ENCODE assay signal across 15 cellular contexts in the genomic region with DNA sequence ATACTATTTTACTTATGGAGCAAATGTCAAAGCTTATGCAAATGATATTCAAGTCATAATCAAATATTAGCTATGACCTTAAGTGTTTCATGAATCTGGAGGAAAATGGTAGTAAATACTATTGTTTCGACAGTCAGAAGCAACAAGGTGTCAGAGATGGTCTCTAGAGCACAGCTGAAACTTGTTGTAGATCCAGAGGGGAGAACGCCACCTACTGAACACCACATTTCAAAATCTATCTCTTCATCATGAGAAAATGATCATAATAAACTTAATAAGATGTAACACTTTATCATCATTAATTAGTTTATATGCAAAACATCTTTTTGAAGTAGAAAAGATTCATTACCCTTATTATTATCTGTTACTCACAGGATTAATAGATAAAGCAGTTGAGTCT.
DNase-seq lines count a peak whose midpoint lies in the region; ATAC-seq, FAIRE-seq and TF ChIP-seq lines count a peak whose summit lies in the region.
"Had no signal": no experiment of that assay in that cellular context is flagged by ENCODE, and none has a peak within 500 bp of the region (broad histone marks: within the 10 kb centered on the region; RNA-seq: fewer than 3 reads in every experiment).

No MANE protein-coding gene starts in this region.

- FAIRE-seq in frontal cortex (lab: Jason Lieb, UNC), result no peak

- H3K4me2 ChIP-seq in GM23338, result no peak overlapping the region

- no peaks in the 10 kb centered on the region for H3F3A ChIP-seq in GM23338 (replicated peaks; ENCODE audit: low read depth)

- H3K27ac ChIP-seq in heart left ventricle (no peak overlapping the region), GM23338 (ENCODE audit: low read depth) (no peak overlapping the region)
- H3K27ac ChIP-seq: pancreas had no signal

- H3K4me3 ChIP-seq in heart left ventricle (no peak overlapping the region), GM23338 (no peak overlapping the region)
- H3K4me3 ChIP-seq: pancreas had no signal

- H4K20me1 ChIP-seq in GM23338 (replicated peaks; ENCODE audit: insufficient read depth), result no peaks in the 10 kb centered on the region

- H3K9me3 Mint-ChIP-seq in GM23338 (peaks cover 11% of the 10 kb centered on the region), osteocyte (ENCODE audit: unreplicated experiment) (peaks cover 22% of the 10 kb centered on the region)
- peaks cover 11% of the 10 kb centered on the region for H3K9me3 Mint-ChIP-seq in activated CD4-positive, alpha-beta memory T cell treated with anti-CD3 and anti-CD28 coated beads for 36 hours

- no peak for ATAC-seq in heart left ventricle
- ATAC-seq in Right ventricle myocardium superior (ENCODE audit: poor library complexity), result no peak
- no peak for ATAC-seq in GM23338
- ATAC-seq in HG03039 (IDR thresholded peaks at IDR 0.05; ENCODE audit: unreplicated experiment), result no peak
- ATAC-seq: pancreas; stimulated activated naive B cell treated with anti-CD40 and anti-IgM and Interleukin-4, amounts not matched to agents 10 μg/mL and 1 μg/mL and 100 μg/mL, for 72 hours had no signal

- H3K27ac Mint-ChIP-seq in GM23338, result no peak overlapping the region
- no peak overlapping the region for H3K27ac Mint-ChIP-seq in activated CD4-positive, alpha-beta memory T cell treated with anti-CD3 and anti-CD28 coated beads for 36 hours
- no peak overlapping the region for H3K27ac Mint-ChIP-seq in osteocyte (ENCODE audit: unreplicated experiment)
- H3K27ac Mint-ChIP-seq: memory B cell; stimulated activated naive B cell treated with anti-CD40 and anti-IgM and Interleukin-4, amounts not matched to agents 10 μg/mL and 1 μg/mL and 100 μg/mL, for 72 hours had no signal

- H3K36me3 ChIP-seq in heart left ventricle (no peaks in the 10 kb centered on the region), GM23338 (ENCODE audit: insufficient read depth) (no peaks in the 10 kb centered on the region)
- H3K36me3 ChIP-seq: pancreas had no signal

- no peaks in the 10 kb centered on the region for H3K9me2 ChIP-seq in GM23338 (ENCODE audit: insufficient read depth)

- WGBS in heart left ventricle, 4 donors, result 63 to 71% (median 67%) methylated on average over 2 of the region's 2 CpGs

- H3K27me3 ChIP-seq in heart left ventricle, result peaks cover 0 to 5% (median 0%) of the 10 kb centered on the region in 9 donors
- H3K27me3 ChIP-seq in GM23338 (ENCODE audit: insufficient read depth), result no peaks in the 10 kb centered on the region
- H3K27me3 ChIP-seq: pancreas had no signal

- TF ChIP-seq CTCF in heart left ventricle (IDR thresholded peaks at IDR 0.05), result peak in 7 of 12 donors; percentile 22 to 41 (median 26)
- TF ChIP-seq CTCF in GM23338 (conservative IDR thresholded peaks at IDR 0.05; ENCODE audit: low read depth in 2 of 2), result peak; percentile 36 to 59; a peak in 3 of 4 replicates
- no peak for TF ChIP-seq CTCF in osteocyte (IDR thresholded peaks at IDR 0.05)

- CTCF ChIA-PET in activated CD4-positive, alpha-beta memory T cell treated with anti-CD3 and anti-CD28 coated beads for 36 hours (lab: Charles Lee), result interaction anchor here (0.8 to 1.1 kb wide), 2 partner anchors 140 to 402 kb away, joined by 3 to 4 read pairs; no protein-coding TSS in a partner anchor

- TF ChIP-seq POLR2A in heart left ventricle (IDR thresholded peaks at IDR 0.05), result no peak

- H3K27me3 Mint-ChIP-seq in GM23338 (ENCODE audit: insufficient read depth, low read depth, poor library complexity) (no peaks in the 10 kb centered on the region), osteocyte (ENCODE audit: unreplicated experiment) (no peaks in the 10 kb centered on the region)
- H3K27me3 Mint-ChIP-seq in activated CD4-positive, alpha-beta memory T cell treated with anti-CD3 and anti-CD28 coated beads for 36 hours, result peaks cover 13% of the 10 kb centered on the region
- H3K27me3 Mint-ChIP-seq: memory B cell had no signal

- H3K4me3 Mint-ChIP-seq in GM23338 (no peak overlapping the region), osteocyte (ENCODE audit: unreplicated experiment) (no peak overlapping the region)
- H3K4me3 Mint-ChIP-seq in activated CD4-positive, alpha-beta memory T cell treated with anti-CD3 and anti-CD28 coated beads for 36 hours, result no peak overlapping the region
- H3K4me3 Mint-ChIP-seq: memory B cell; stimulated activated naive B cell treated with anti-CD40 and anti-IgM and Interleukin-4, amounts not matched to agents 10 μg/mL and 1 μg/mL and 100 μg/mL, for 72 hours had no signal

- intact Hi-C loops in heart left ventricle (cut with DNase I), result loop anchor here in 2 of 10 donors (5.0 to 10.0 kb wide), 2 partner anchors 418 to 421 kb away; partner anchors contain the start of gene GATA3 (in 2 of the 2)
- intact Hi-C loops in Right ventricle myocardium superior (cut with DNase I), result no loop called here
- intact Hi-C loops in activated CD4-positive, alpha-beta memory T cell treated with anti-CD3 and anti-CD28 coated beads for 36 hours (cut with micrococcal nuclease), result loop anchor here (1.0 to 10.0 kb wide), 4 partner anchors 420 to 832 kb away; no protein-coding TSS in a partner anchor

- H2AFZ ChIP-seq in GM23338, result no peak overlapping the region

- POLR2A ChIA-PET in activated CD4-positive, alpha-beta memory T cell treated with anti-CD3 and anti-CD28 coated beads for 36 hours (lab: Charles Lee), result interaction anchor here (1.2 kb wide), 1 partner anchor 412 kb away, joined by 3 read pairs; no protein-coding TSS in a partner anchor

- H3K79me2 ChIP-seq in GM23338 (replicated peaks; ENCODE audit: insufficient read depth), result no peaks in the 10 kb centered on the region

- H3K36me3 Mint-ChIP-seq in GM23338 (ENCODE audit: low read depth), result 0 out of 3 replicates have a peak, but pooled peaks cover 3% of the 10 kb centered on the region
- H3K36me3 Mint-ChIP-seq in activated CD4-positive, alpha-beta memory T cell treated with anti-CD3 and anti-CD28 coated beads for 36 hours, result peaks cover 4% of the 10 kb centered on the region
- no peaks in the 10 kb centered on the region for H3K36me3 Mint-ChIP-seq in osteocyte (ENCODE audit: unreplicated experiment)
- H3K36me3 Mint-ChIP-seq: memory B cell had no signal

- DNase-seq in heart left ventricle (no peak), Right ventricle myocardium superior (no peak), GM23338 (ENCODE audit: low spot score) (no peak), iPS-NIHi7 (ENCODE audit: extremely low spot score) (peak; percentile 17), osteocyte (ENCODE audit: extremely low spot score, unreplicated experiment) (no peak), frontal cortex (ENCODE audit: low spot score in 2 of 2) (no peak)
- peak; percentile 13 for DNase-seq in activated CD4-positive, alpha-beta memory T cell treated with anti-CD3 and anti-CD28 coated beads for 36 hours
- DNase-seq: activated CD4-positive, CD25-positive, alpha-beta regulatory T cell treated with anti-CD3 and anti-CD28 coated beads, Interleukin-2, amount 50 U/mL, for 72 hours; hippocampal formation; NCI-H446 treated with DMSO at 0.1 percent for 48 hours; pancreas; SIG-M5; stimulated activated naive B cell treated with anti-CD40 and anti-IgM and Interleukin-4, amounts not matched to agents 10 μg/mL and 1 μg/mL and 100 μg/mL, for 72 hours had no signal

- peaks cover 0 to 17% (median 7%) of the 10 kb centered on the region in 12 donors for H3K9me3 ChIP-seq in heart left ventricle
- H3K9me3 ChIP-seq: pancreas had no signal

- H3K4me1 Mint-ChIP-seq in GM23338, result no peaks in the 10 kb centered on the region
- H3K4me1 Mint-ChIP-seq in activated CD4-positive, alpha-beta memory T cell treated with anti-CD3 and anti-CD28 coated beads for 36 hours (ENCODE audit: low read depth), result peaks cover 4% of the 10 kb centered on the region
- H3K4me1 Mint-ChIP-seq in osteocyte (ENCODE audit: unreplicated experiment), result no peaks in the 10 kb centered on the region
- H3K4me1 Mint-ChIP-seq: memory B cell; stimulated activated naive B cell treated with anti-CD40 and anti-IgM and Interleukin-4, amounts not matched to agents 10 μg/mL and 1 μg/mL and 100 μg/mL, for 72 hours had no signal

- H3K4me1 ChIP-seq in heart left ventricle (no peaks in the 10 kb centered on the region), GM23338 (ENCODE audit: insufficient read depth) (no peaks in the 10 kb centered on the region)
- H3K4me1 ChIP-seq: pancreas had no signal

TF ChIP-seq in GM23338, 12 proteins besides CTCF, POLR2A, EP300 and RAD21 (continues in another document):
- no peak for TF ChIP-seq STAT1 (IDR thresholded peaks at IDR 0.05; ENCODE audit: unreplicated experiment)

Comparison
In these comparisons a context has a peak if more than half of its experiments do, and no peak if none do; other contexts are left out.
1. DNase-seq: peak in activated CD4-positive, alpha-beta memory T cell treated with anti-CD3 and anti-CD28 coated beads for 36 hours (single experiment) and iPS-NIHi7 (single experiment); none in heart left ventricle (0 of 5), Right ventricle myocardium superior (single experiment), GM23338 (single experiment), osteocyte (single experiment) and frontal cortex (0 of 2).